ENCODE assay signal across 34 cellular contexts in the genomic region with DNA sequence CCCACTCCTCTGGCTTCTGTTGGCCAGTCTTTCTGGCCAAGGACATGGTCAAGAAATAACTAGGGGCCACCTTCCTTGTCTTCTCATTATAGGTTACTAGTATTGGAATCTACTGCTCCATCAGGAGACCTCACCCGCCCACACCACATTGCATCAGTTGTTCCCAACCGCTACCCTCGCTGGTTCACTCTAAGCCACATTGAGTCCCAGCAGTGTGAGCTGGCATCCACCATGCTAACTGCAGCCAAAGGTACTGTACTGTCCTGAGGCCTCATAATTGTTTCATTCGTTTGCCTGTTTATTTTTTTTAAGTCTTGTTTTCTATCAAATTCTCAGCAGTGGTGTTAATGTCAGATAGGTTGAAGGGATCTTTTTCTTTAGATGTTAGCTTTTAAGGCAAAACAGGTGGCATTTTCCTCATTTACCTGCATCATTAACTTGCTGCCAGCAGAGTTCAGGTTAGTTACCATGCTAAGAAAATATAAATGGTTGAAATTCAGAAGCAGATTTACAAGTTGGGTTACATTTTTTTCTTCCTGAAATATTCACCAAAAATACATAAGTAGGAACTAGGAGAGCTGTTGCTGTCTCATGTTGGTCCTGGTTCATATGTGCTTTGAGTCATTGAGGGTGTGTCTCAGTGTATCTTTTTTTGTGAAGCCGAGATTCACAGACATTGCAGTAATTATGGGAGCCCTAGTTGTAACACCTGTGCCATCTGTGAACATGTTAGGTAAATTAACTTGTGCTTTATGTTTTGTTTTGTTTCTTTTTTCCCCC.
DNase-seq lines count a peak whose midpoint lies in the region; ATAC-seq, FAIRE-seq and TF ChIP-seq lines count a peak whose summit lies in the region.
"Had no signal": no experiment of that assay in that cellular context is flagged by ENCODE, and none has a peak within 500 bp of the region (broad histone marks: within the 10 kb centered on the region; RNA-seq: fewer than 3 reads in every experiment).

No MANE protein-coding gene starts in this region.

- H3F3A ChIP-seq in PC-3 (ENCODE audit: low read length, unreplicated experiment) (no peaks in the 10 kb centered on the region), MM.1S (ENCODE audit: insufficient read depth, low read length) (no peaks in the 10 kb centered on the region)

- no peak for TF ChIP-seq POLR2A in A549 (IDR thresholded peaks at IDR 0.05; ENCODE audit: low read length)

- H2AFZ ChIP-seq in PC-3 (ENCODE audit: low read length): no peak overlapping the region
- H2AFZ ChIP-seq in MM.1S (ENCODE audit: low read length): no peak overlapping the region

- no TSS peak for BruUV-seq in PC-3 (replicated peaks; lab: Mats Ljungman, UMichigan)

- 82% methylated on average over 5 of the region's 5 CpGs for WGBS in A549 (ENCODE audit: missing lambda C conversion rate)

- H3K79me2 ChIP-seq in PC-3 (ENCODE audit: low read length): no peaks in the 10 kb centered on the region
- no peaks in the 10 kb centered on the region for H3K79me2 ChIP-seq in MM.1S (ENCODE audit: low read length)

- H3K4me2 ChIP-seq in A549 (peak overlapping the region; percentile 7; the same call in 1 of the 3 replicates), PC-3 (ENCODE audit: low read length) (peak overlapping the region; percentile 54; the same call in 1 of the 2 replicates), MM.1S (ENCODE audit: low read depth, low read length) (no peak overlapping the region)

- peak; percentile 68 for FAIRE-seq in A549 (lab: Jason Lieb, UNC)
- FAIRE-seq: D721Med, H1, HTR-8/SVneo, pancreas had no signal

- H3K36me3 ChIP-seq in PC-3 (ENCODE audit: low read depth, low read length): peaks cover 28% of the 10 kb centered on the region
- H3K36me3 ChIP-seq in CD4-positive, alpha-beta memory T cell (ENCODE audit: insufficient read depth, low read length): peaks cover 19% of the 10 kb centered on the region
- H3K36me3 ChIP-seq in MM.1S (replicated peaks; ENCODE audit: insufficient read depth, low read length): peaks cover 3% of the 10 kb centered on the region

- H3K4me1 Mint-ChIP-seq in chondrocyte (ENCODE audit: low read depth): peaks cover 11% of the 10 kb centered on the region
- peaks cover 11% of the 10 kb centered on the region for H3K4me1 Mint-ChIP-seq in mesothelial cell of epicardium
- peaks cover 3 to 5% (median 5%) of the 10 kb centered on the region in 4 donors for H3K4me1 Mint-ChIP-seq in CD4-positive, alpha-beta memory T cell

- TF ChIP-seq RAD21 in A549 (conservative IDR thresholded peaks at IDR 0.05 in 1 of 2, IDR thresholded peaks at IDR 0.05 in 1 of 2): no peak

- TF ChIP-seq CTCF in A549 (IDR thresholded peaks at IDR 0.05) (no peak), PC-3 (conservative IDR thresholded peaks at IDR 0.05; ENCODE audit: low read depth, low read length) (no peak), chondrocyte (IDR thresholded peaks at IDR 0.05) (no peak), mesothelial cell of epicardium (IDR thresholded peaks at IDR 0.05; ENCODE audit: unreplicated experiment) (no peak), MM.1S (IDR thresholded peaks at IDR 0.05; ENCODE audit: low read length) (no peak), omental fat pad (IDR thresholded peaks at IDR 0.05) (no peak)

- POLR2A ChIA-PET in A549 (lab: Yijun Ruan, JAX): interaction anchor here (1.0 kb wide), 1 partner anchor 82 kb away, joined by 3 read pairs; no protein-coding TSS in a partner anchor
- POLR2A ChIA-PET in PC-3 (lab: Charles Lee; ENCODE audit: unreplicated experiment): no interaction called here
- POLR2A ChIA-PET in CD4-positive, alpha-beta memory T cell (lab: Charles Lee; ENCODE audit: partially characterized antibody): interaction anchor here (0.7 kb wide), 1 partner anchor 10 kb away, joined by 3 read pairs; no protein-coding TSS in a partner anchor

- H3K9me3 ChIP-seq in A549: peaks cover 24% of the 10 kb centered on the region
- H3K9me3 ChIP-seq in PC-3 (ENCODE audit: low read length): no peaks in the 10 kb centered on the region
- no peaks in the 10 kb centered on the region for H3K9me3 ChIP-seq in CD4-positive, alpha-beta memory T cell (ENCODE audit: control insufficient read depth in 1 of 2, low read length in 2 of 2)
- H3K9me3 ChIP-seq in MM.1S (replicated peaks; ENCODE audit: insufficient read depth, low read length): no peaks in the 10 kb centered on the region
- H3K9me3 ChIP-seq: gastrocnemius medialis, pancreas, suprapubic skin had no signal

- H3K4me3 Mint-ChIP-seq in chondrocyte (ENCODE audit: unreplicated experiment): no peak overlapping the region
- no peak overlapping the region for H3K4me3 Mint-ChIP-seq in mesothelial cell of epicardium
- H3K4me3 Mint-ChIP-seq in CD4-positive, alpha-beta memory T cell: no peak overlapping the region
- H3K4me3 Mint-ChIP-seq: activated CD4-positive, alpha-beta memory T cell treated with anti-CD3 and anti-CD28 coated beads for 36 hours; CD4-positive, CD25-positive, alpha-beta regulatory T cell; effector memory CD8-positive, alpha-beta T cell; HFFc6; T-helper 17 cell had no signal

- no peak overlapping the region for H3K4me3 ChIP-seq in A549
- H3K4me3 ChIP-seq in PC-3 (ENCODE audit: low read length): no peak overlapping the region
- no peak overlapping the region for H3K4me3 ChIP-seq in CD4-positive, alpha-beta memory T cell (ENCODE audit: low read length in 2 of 2)
- H3K4me3 ChIP-seq in MM.1S (ENCODE audit: low read length): no peak overlapping the region
- H3K4me3 ChIP-seq: coronary artery, gastrocnemius medialis, lung, pancreas, skin epidermis, suprapubic skin had no signal

- intact Hi-C loops in PC-3 (cut with micrococcal nuclease): loop anchor here (2.0 kb wide), 1 partner anchor 204 kb away; no protein-coding TSS in a partner anchor
- intact Hi-C loops in CD4-positive, alpha-beta memory T cell (cut with micrococcal nuclease): no loop called here

- H3K36me3 Mint-ChIP-seq in chondrocyte (ENCODE audit: low read depth) (peaks cover 39% of the 10 kb centered on the region), mesothelial cell of epicardium (peaks cover 58% of the 10 kb centered on the region)
- H3K36me3 Mint-ChIP-seq in CD4-positive, alpha-beta memory T cell: peaks cover 75 to 77% of the 10 kb centered on the region in 2 donors

- TF ChIP-seq EP300 in A549 (IDR thresholded peaks at IDR 0.05): no peak

- H3K27me3 Mint-ChIP-seq in chondrocyte (ENCODE audit: low read depth) (no peaks in the 10 kb centered on the region), mesothelial cell of epicardium (ENCODE audit: low read depth) (no peaks in the 10 kb centered on the region)
- no peaks in the 10 kb centered on the region for H3K27me3 Mint-ChIP-seq in CD4-positive, alpha-beta memory T cell
- H3K27me3 Mint-ChIP-seq: activated CD4-positive, alpha-beta memory T cell treated with anti-CD3 and anti-CD28 coated beads for 36 hours; CD4-positive, CD25-positive, alpha-beta regulatory T cell; effector memory CD8-positive, alpha-beta T cell; T-helper 17 cell had no signal

- H3K27ac Mint-ChIP-seq in chondrocyte (ENCODE audit: unreplicated experiment) (peak overlapping the region; percentile 64), mesothelial cell of epicardium (peak overlapping the region; percentile 12)
- no peak overlapping the region for H3K27ac Mint-ChIP-seq in CD4-positive, alpha-beta memory T cell
- H3K27ac Mint-ChIP-seq: activated CD4-positive, alpha-beta memory T cell treated with anti-CD3 and anti-CD28 coated beads for 36 hours; CD4-positive, CD25-positive, alpha-beta regulatory T cell; effector memory CD8-positive, alpha-beta T cell; HFFc6; T-helper 17 cell had no signal

- H3K9me2 ChIP-seq in PC-3 (replicated peaks; ENCODE audit: low read length) (no peaks in the 10 kb centered on the region), MM.1S (replicated peaks; ENCODE audit: insufficient read depth, low read length) (no peaks in the 10 kb centered on the region)

- ATAC-seq in A549 (peak; percentile 48 to 50; a peak in 3 of 6 replicates), PC-3 (peak; percentile 90), omental fat pad (ENCODE audit: low FRiP score) (no peak)
- ATAC-seq: effector memory CD8-positive, alpha-beta T cell; gastrocnemius medialis; pancreas; Right ventricle myocardium inferior; T-helper 17 cell had no signal

- H3K9ac ChIP-seq in PC-3 (ENCODE audit: low read length) (peak overlapping the region; percentile 29; the same call in 1 of the 2 replicates), MM.1S (ENCODE audit: low read length) (no peak overlapping the region)

- H3K27ac ChIP-seq in A549: 0 out of 6 replicates have a peak overlapping the region, but pooled peaks of 1 of the 2 experiments have one; percentile 7
- H3K27ac ChIP-seq in PC-3 (ENCODE audit: low read length): peak overlapping the region; percentile 73
- H3K27ac ChIP-seq in CD4-positive, alpha-beta memory T cell (ENCODE audit: low read depth, low read length): no peak overlapping the region
- no peak overlapping the region for H3K27ac ChIP-seq in MM.1S (ENCODE audit: low read length)
- H3K27ac ChIP-seq: coronary artery, gastrocnemius medialis, pancreas, skin epidermis, suprapubic skin had no signal

- H3K27me3 ChIP-seq in PC-3 (ENCODE audit: low read length) (no peaks in the 10 kb centered on the region), MM.1S (replicated peaks; ENCODE audit: insufficient read depth, low read length) (no peaks in the 10 kb centered on the region)
- H3K27me3 ChIP-seq in CD4-positive, alpha-beta memory T cell (ENCODE audit: insufficient read depth, low read length): no peaks in the 10 kb centered on the region
- H3K27me3 ChIP-seq: gastrocnemius medialis, pancreas, suprapubic skin had no signal

- H3K9me3 Mint-ChIP-seq in chondrocyte (ENCODE audit: low read depth) (peaks cover 7% of the 10 kb centered on the region), mesothelial cell of epicardium (peaks cover 19% of the 10 kb centered on the region)
- H3K9me3 Mint-ChIP-seq in CD4-positive, alpha-beta memory T cell: peaks cover 0 to 19% (median 8%) of the 10 kb centered on the region in 8 donors
- H3K9me3 Mint-ChIP-seq: effector memory CD8-positive, alpha-beta T cell had no signal

- H4K20me1 ChIP-seq in PC-3 (ENCODE audit: low read length) (no peaks in the 10 kb centered on the region), MM.1S (ENCODE audit: insufficient read depth, low read length) (no peaks in the 10 kb centered on the region)

- H3K4me1 ChIP-seq in A549: peaks cover 22% of the 10 kb centered on the region; the same call in 2 of the 3 replicates
- H3K4me1 ChIP-seq in PC-3 (ENCODE audit: insufficient read depth, low read length): peaks cover 31% of the 10 kb centered on the region
- H3K4me1 ChIP-seq in CD4-positive, alpha-beta memory T cell (ENCODE audit: insufficient read depth, low read length): peaks cover 10% of the 10 kb centered on the region
- H3K4me1 ChIP-seq in MM.1S (ENCODE audit: low read length): peaks cover 7% of the 10 kb centered on the region; the same call in 1 of the 2 replicates
- H3K4me1 ChIP-seq: gastrocnemius medialis, pancreas, suprapubic skin had no signal

- DNase-seq in A549 (ENCODE audit: low read depth in 1 of 2, low spot score in 1 of 2): peak in 1 of 2 experiments; percentile 26
- DNase-seq in PC-3: peak; percentile 70
- DNase-seq in chondrocyte (ENCODE audit: low spot score): no peak
- no peak for DNase-seq in mesothelial cell of epicardium (ENCODE audit: low spot score in 2 of 2, unreplicated experiment in 2 of 2)
- no peak for DNase-seq in CD4-positive, alpha-beta memory T cell
- no peak for DNase-seq in MM.1S
- DNase-seq in NCI-H146 treated with DMSO at 0.1 percent for 48 hours (lab: John Stamatoyannopoulos, UW; ENCODE audit: unreplicated experiment): no peak
- DNase-seq in omental fat pad (ENCODE audit: low spot score): no peak
- DNase-seq: activated CD4-positive, alpha-beta memory T cell treated with anti-CD3 and anti-CD28 coated beads for 36 hours; activated CD4-positive, CD25-positive, alpha-beta regulatory T cell treated with anti-CD3 and anti-CD28 coated beads, Interleukin-2, amount 50 U/mL, for 72 hours; activated naive CD4-positive, alpha-beta T cell treated with anti-CD3 and anti-CD28 coated beads, Interleukin-2, amount 50 U/mL, for 16 hours; AML-193; amygdala; CD4-positive, CD25-positive, alpha-beta regulatory T cell; DND-41; effector memory CD8-positive, alpha-beta T cell; gastrocnemius medialis; HFFc6; kidney glomerular epithelial cell; NCI-H1092 treated with DMSO at 0.1 percent for 48 hours; NCI-H187 treated with DMSO at 0.1 percent for 48 hours; NCI-H524; OCI-M1; pancreas; stimulated activated naive CD4-positive, alpha-beta T cell; T-helper 17 cell had no signal

- CTCF ChIA-PET in A549 (lab: Yijun Ruan, JAX): interaction anchor here (1.0 to 1.2 kb wide), 3 partner anchors 10 to 122 kb away, joined by 3 read pairs; no protein-coding TSS in a partner anchor
- CTCF ChIA-PET in PC-3 (lab: Charles Lee): interaction anchor here (0.6 kb wide), 1 partner anchor 121 kb away, joined by 3 read pairs; no protein-coding TSS in a partner anchor
- CTCF ChIA-PET in CD4-positive, alpha-beta memory T cell (lab: Charles Lee; ENCODE audit: partially characterized antibody): no interaction called here

Comparison
In these comparisons a context has a peak if more than half of its experiments do, and no peak if none do; other contexts are left out.
1. H3K27ac Mint-ChIP-seq: peak in chondrocyte (single experiment) and mesothelial cell of epicardium (single experiment); none in CD4-positive, alpha-beta memory T cell (0 of 7).